In the genomic region with DNA sequence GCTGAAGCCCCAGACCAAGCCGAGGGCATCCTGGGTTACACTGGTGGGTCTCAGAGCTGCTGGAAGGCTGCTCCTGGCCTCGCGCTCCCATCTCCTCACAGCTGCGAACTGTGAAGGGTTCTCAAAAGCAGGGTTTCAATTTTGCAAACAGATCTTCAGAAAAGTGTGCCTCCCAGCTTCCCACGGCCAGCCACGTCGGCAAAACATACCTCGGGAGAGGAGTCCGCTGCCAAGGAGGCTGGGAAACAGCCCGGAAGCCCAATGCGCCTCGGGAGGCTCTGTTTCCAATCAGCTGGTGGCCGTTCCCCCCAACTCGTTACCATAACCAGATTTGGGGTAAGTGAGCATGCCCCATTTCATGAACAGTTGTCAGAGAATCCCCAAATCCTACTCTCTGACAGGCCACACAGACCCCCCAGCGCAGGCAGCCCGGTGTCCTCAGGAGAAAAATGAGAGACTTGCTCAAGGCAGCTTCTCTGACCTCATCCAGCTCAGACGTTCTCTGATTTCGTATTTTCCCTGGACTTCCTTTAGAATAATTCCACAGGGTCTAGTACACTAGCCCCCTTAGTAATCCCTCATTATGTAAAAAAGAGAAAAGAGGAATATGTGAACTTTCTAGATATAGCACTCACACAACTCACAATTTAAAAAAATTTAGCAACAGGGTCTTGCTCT, we compare ENCODE assay signal across 22 cellular contexts.
A peak's percentile ranks its signal among the peaks of the same experiment; 100 is the strongest.
DNase-seq lines count a peak whose midpoint lies in the region; ATAC-seq and TF ChIP-seq lines count a peak whose summit lies in the region.
"Had no signal": no experiment of that assay in that cellular context is flagged by ENCODE, and none has a peak within 500 bp of the region (broad histone marks: within the 10 kb centered on the region; RNA-seq: fewer than 3 reads in every experiment).

No MANE protein-coding gene starts in this region.

- H3K4me1 Mint-ChIP-seq in mesothelial cell of epicardium: peaks cover 24% of the 10 kb centered on the region

- H3K4me3 Mint-ChIP-seq in mesothelial cell of epicardium: no peak overlapping the region
- H3K4me3 Mint-ChIP-seq: activated CD4-positive, alpha-beta T cell treated with anti-CD3 and anti-CD28 coated beads for 36 hours; dendritic cell treated with granulocyte-macrophage colony-stimulating factor and Interleukin-4, amounts not matched to agents 40 ng/mL and 50 ng/mL, for 4 days; naive B cell had no signal

- H3K4me3 ChIP-seq in right cardiac atrium (ENCODE audit: low read length): no peak overlapping the region
- peak overlapping the region; percentile 27 for H3K4me3 ChIP-seq in coronary artery
- H3K4me3 ChIP-seq in uterus: peak overlapping the region in 1 of 2 donors; percentile 0
- H3K4me3 ChIP-seq: K562 had no signal

- intact Hi-C loops in right cardiac atrium (cut with DNase I) (no loop called here), left cardiac atrium (cut with DNase I) (no loop called here), uterus (cut with DNase I; ENCODE audit: low total_unique reads) (no loop called here)

- H3K27ac ChIP-seq in right cardiac atrium (ENCODE audit: low read length): no peak overlapping the region
- no peak overlapping the region for H3K27ac ChIP-seq in coronary artery
- peak overlapping the region; percentile 7 to 63 for H3K27ac ChIP-seq in uterus
- H3K27ac ChIP-seq: epithelial cell of prostate had no signal

- H3K4me1 ChIP-seq in right cardiac atrium (ENCODE audit: control insufficient read depth, insufficient read depth, low read length) (peaks cover 9% of the 10 kb centered on the region), uterus (peaks cover 9% of the 10 kb centered on the region in 2 donors)

- no peaks in the 10 kb centered on the region for H3K36me3 ChIP-seq in uterus

- no peak for TF ChIP-seq CTCF in coronary artery (IDR thresholded peaks at IDR 0.05)
- no peak for TF ChIP-seq CTCF in mesothelial cell of epicardium (IDR thresholded peaks at IDR 0.05; ENCODE audit: unreplicated experiment)
- TF ChIP-seq CTCF in uterus (IDR thresholded peaks at IDR 0.05): no peak

- DNase-seq in right cardiac atrium (peak; percentile 48 to 72 (median 69)), left cardiac atrium (no peak), coronary artery (ENCODE audit: low spot score) (no peak), mesothelial cell of epicardium (ENCODE audit: low spot score in 2 of 2, unreplicated experiment in 2 of 2) (no peak), uterus (peak in 1 of 2 donors; percentile 52), SKM-1 (lab: John Stamatoyannopoulos, UW; ENCODE audit: unreplicated experiment) (no peak)
- DNase-seq in stimulated activated CD4-positive, alpha-beta T cell treated with anti-CD3 and anti-CD28 coated beads, Interleukin-1b, Interleukin-23, amount 100 ng/mL, for 48 hours: no peak
- DNase-seq: activated CD4-positive, alpha-beta T cell treated with anti-CD3 and anti-CD28 coated beads for 36 hours; activated CD8-positive, alpha-beta memory T cell treated with anti-CD3 and anti-CD28 coated beads, Interleukin-2, amount 50 U/mL, for 4 hours; activated naive CD4-positive, alpha-beta T cell treated with Interleukin-2 at 50 U/mL for 16 hours; HCEC 1CT; hypothalamus; left colon; naive B cell; NCI-H2081 treated with DMSO at 0.1 percent for 48 hours; NCI-H526; stimulated activated CD4-positive, alpha-beta T cell treated with anti-CD3 and anti-CD28 coated beads, Interleukin-2, amount 100 ng/mL, for 24 hours; T1000 had no signal

- no peaks in the 10 kb centered on the region for H3K36me3 Mint-ChIP-seq in mesothelial cell of epicardium

- TF ChIP-seq POLR2A in uterus (IDR thresholded peaks at IDR 0.05): no peak

- H3K9me3 ChIP-seq in right cardiac atrium (ENCODE audit: control insufficient read depth, low read length) (no peaks in the 10 kb centered on the region), uterus (no peaks in the 10 kb centered on the region)

- H3K27me3 ChIP-seq in right cardiac atrium (ENCODE audit: control insufficient read depth, insufficient read depth) (no peaks in the 10 kb centered on the region), uterus (no peaks in the 10 kb centered on the region)

- WGBS in right cardiac atrium: 52% methylated on average over 18 of the region's 18 CpGs

- no peak for ATAC-seq in right cardiac atrium
- ATAC-seq in left cardiac atrium: no peak
- ATAC-seq in GM21423 (IDR thresholded peaks at IDR 0.05; ENCODE audit: unreplicated experiment): no peak
- ATAC-seq: activated CD4-positive, alpha-beta T cell treated with anti-CD3 and anti-CD28 coated beads for 36 hours; K562; left colon had no signal

- H3K27ac Mint-ChIP-seq in mesothelial cell of epicardium: peak overlapping the region; percentile 25
- H3K27ac Mint-ChIP-seq: activated CD4-positive, alpha-beta T cell treated with anti-CD3 and anti-CD28 coated beads for 36 hours; dendritic cell treated with granulocyte-macrophage colony-stimulating factor and Interleukin-4, amounts not matched to agents 40 ng/mL and 50 ng/mL, for 4 days; naive B cell had no signal

- no peaks in the 10 kb centered on the region for H3K9me3 Mint-ChIP-seq in mesothelial cell of epicardium
- H3K9me3 Mint-ChIP-seq: dendritic cell treated with granulocyte-macrophage colony-stimulating factor and Interleukin-4, amounts not matched to agents 40 ng/mL and 50 ng/mL, for 4 days; naive B cell had no signal

- peaks cover 7% of the 10 kb centered on the region for H3K27me3 Mint-ChIP-seq in mesothelial cell of epicardium (ENCODE audit: low read depth)

Comparison
In these comparisons a context has a peak if more than half of its experiments do, and no peak if none do; other contexts are left out.
1. DNase-seq: peak in right cardiac atrium (3 of 3); none in left cardiac atrium (single experiment), coronary artery (single experiment), mesothelial cell of epicardium (0 of 2), stimulated activated CD4-positive, alpha-beta T cell treated with anti-CD3 and anti-CD28 coated beads, Interleukin-1b, Interleukin-23, amount 100 ng/mL, for 48 hours (single experiment) and SKM-1 (single experiment).
2. H3K27ac ChIP-seq: peak in uterus (2 of 2); none in right cardiac atrium (single experiment) and coronary artery (0 of 2).